ENCODE assay signal across 17 cellular contexts in the genomic region with DNA sequence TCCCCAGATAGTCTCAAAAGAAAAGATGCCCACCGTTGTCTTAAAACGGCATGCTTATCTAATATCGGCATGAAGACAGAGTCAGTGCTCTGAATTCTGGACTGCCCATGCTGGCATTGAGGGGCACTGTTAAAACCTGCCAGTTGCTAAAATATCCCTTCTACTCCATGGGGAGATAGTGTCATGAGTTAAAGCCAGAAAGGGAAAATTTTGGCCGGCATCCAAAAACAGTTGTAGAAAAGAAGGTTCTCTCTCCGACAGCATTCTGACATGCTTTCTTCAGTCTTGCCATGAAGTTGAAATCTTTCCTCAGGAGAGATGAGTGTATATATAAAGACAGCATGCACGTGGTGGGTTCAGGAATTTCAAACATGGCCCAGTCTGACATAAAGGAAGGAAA.
"Had no signal": no experiment of that assay in that cellular context is flagged by ENCODE, and none has a peak within 500 bp of the region (broad histone marks: within the 10 kb centered on the region; RNA-seq: fewer than 3 reads in every experiment).

No MANE protein-coding gene starts in this region.

- H3K27ac ChIP-seq: colonic mucosa, gastroesophageal sphincter, left ventricle myocardium inferior, pancreas, right lobe of liver, thoracic aorta, transverse colon had no signal

- H3K27me3 ChIP-seq: colonic mucosa, pancreas, right lobe of liver, transverse colon had no signal

- H3K4me1 ChIP-seq: colonic mucosa, gastroesophageal sphincter, left ventricle myocardium inferior, pancreas, right lobe of liver, transverse colon had no signal

- H3K36me3 ChIP-seq: colonic mucosa, gastroesophageal sphincter, left ventricle myocardium inferior, pancreas, right lobe of liver, thoracic aorta, transverse colon had no signal

- DNase-seq: colonic mucosa; effector CD8-positive, alpha-beta T cell; foreskin fibroblast; glutamatergic neuron; immature natural killer cell; left ventricle myocardium inferior; mesendoderm; naive B cell; occipital lobe; pancreas; right lobe of liver; stimulated activated CD4-positive, alpha-beta T cell treated with anti-CD3 and anti-CD28 coated beads, Interleukin-4, amount 100 ng/mL, for 24 hours; stimulated activated naive CD8-positive, alpha-beta T cell treated with anti-CD3 and anti-CD28 coated beads, Interleukin-15, amount 100 ng/mL, for 72 hours; transverse colon had no signal

- H3K4me3 ChIP-seq: colonic mucosa, gastroesophageal sphincter, left ventricle myocardium inferior, lung, pancreas, right lobe of liver, thoracic aorta, transverse colon had no signal

- H3K9me3 ChIP-seq: colonic mucosa, gastroesophageal sphincter, left ventricle myocardium inferior, pancreas, right lobe of liver, thoracic aorta, transverse colon had no signal
